In the genomic region with DNA sequence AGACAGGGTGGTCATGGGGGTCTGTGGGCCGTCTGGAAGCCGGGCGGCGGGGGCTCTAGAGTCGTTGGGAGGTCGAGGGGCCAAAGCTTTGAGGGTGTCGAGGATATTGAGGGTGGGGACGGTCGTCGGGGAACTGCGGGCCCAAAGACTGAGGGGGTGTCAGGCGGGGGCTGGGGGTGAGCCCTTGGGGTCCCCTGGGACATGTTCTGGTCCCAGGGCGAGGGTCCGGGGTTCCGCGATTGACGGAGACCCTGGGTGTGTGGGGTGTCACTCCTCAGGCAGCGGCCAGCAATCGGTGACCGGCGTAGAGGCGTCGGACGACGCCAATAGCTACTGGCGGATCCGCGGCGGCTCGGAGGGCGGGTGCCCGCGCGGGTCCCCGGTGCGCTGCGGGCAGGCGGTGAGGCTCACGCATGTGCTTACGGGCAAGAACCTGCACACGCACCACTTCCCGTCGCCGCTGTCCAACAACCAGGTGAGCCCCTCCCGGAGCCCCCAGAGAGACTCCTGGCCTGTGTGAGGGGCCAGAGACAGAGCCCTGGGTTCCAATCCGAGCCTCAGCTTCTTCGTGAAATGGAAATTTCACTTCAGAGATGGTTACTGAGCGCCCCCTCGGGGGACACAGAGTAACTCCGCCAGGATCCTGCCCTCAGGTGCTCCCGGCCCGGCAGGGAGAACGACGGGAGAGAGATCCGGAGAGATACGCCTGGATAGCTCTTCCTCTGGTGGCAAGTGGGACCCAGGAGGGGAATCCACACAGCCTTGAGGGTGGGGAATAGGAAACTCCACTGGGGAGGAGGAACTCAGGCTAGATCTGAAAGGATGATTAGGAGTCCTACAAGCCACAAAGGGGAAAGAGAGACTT, we compare ENCODE assay signal across 8 cellular contexts. TPM values are rescaled to one million over a fixed set of nuclear protein-coding genes. Genes with fewer than 3 reads are reported as not detected.
A peak's percentile ranks its signal among the peaks of the same experiment; 100 is the strongest.
DNase-seq lines count a peak whose midpoint lies in the region; ATAC-seq and TF ChIP-seq lines count a peak whose summit lies in the region.

No MANE protein-coding gene starts in this region.

- H3K4me3 ChIP-seq in HUES64 (ENCODE audit: low read length), result peak overlapping the region; percentile 64
- peak overlapping the region; percentile 51 to 91 (median 80) for H3K4me3 ChIP-seq in heart right ventricle
- H3K4me3 ChIP-seq in prostate gland, result peak overlapping the region; percentile 60 to 70

- DNase-seq in Daoy (ENCODE audit: low read depth) (peak; percentile 65), RWPE1 (ENCODE audit: low spot score) (no peak), heart right ventricle (peak in 1 of 2 donors; percentile 30), prostate gland (ENCODE audit: low spot score) (no peak), GF-D8 (lab: John Stamatoyannopoulos, UW) (no peak), NCI-H187 treated with DMSO at 0.1 percent for 48 hours (lab: John Stamatoyannopoulos, UW) (no peak)
- peak; percentile 72 for DNase-seq in activated naive CD4-positive, alpha-beta T cell treated with anti-CD3 and anti-CD28 coated beads, Interleukin-2, amount 50 U/mL, for 16 hours

- H3K27me3 ChIP-seq in HUES64 (ENCODE audit: insufficient read depth, low read length), result peaks cover 6% of the 10 kb centered on the region; the same call in 1 of the 2 replicates
- no peaks in the 10 kb centered on the region for H3K27me3 ChIP-seq in heart right ventricle
- no peaks in the 10 kb centered on the region for H3K27me3 ChIP-seq in prostate gland (replicated peaks; ENCODE audit: insufficient read depth)

- no peak for TF ChIP-seq POLR2A in prostate gland (IDR thresholded peaks at IDR 0.05)

- WGBS in HUES64, result 4% methylated on average over 56 of the region's 56 CpGs
- 2% methylated on average over 56 of the region's 56 CpGs for WGBS in heart right ventricle, 2 donors
- 2% methylated on average over 53 of the region's 56 CpGs for WGBS in prostate gland

- POLR2A ChIA-PET in RWPE1 (lab: Yijun Ruan, JAX; ENCODE audit: low non-redundant PET), result interaction anchor here (1.2 to 1.6 kb wide), 2 partner anchors 12 to 14 kb away, joined by 4 to 5 read pairs; no protein-coding TSS in a partner anchor

- CTCF ChIA-PET in RWPE1 (lab: Yijun Ruan, JAX), result interaction anchor here (1.2 to 1.5 kb wide), 2 partner anchors 13 to 18 kb away, joined by 4 to 5 read pairs; no protein-coding TSS in a partner anchor

- ATAC-seq in heart right ventricle, result peak in 1 of 8 donors; percentile 4

- intact Hi-C loops in heart right ventricle (cut with DNase I) (loop anchor here in 1 of 10 donors (1.0 kb wide), 1 partner anchor 13 kb away; a partner anchor contains a TSS), prostate gland (cut with DNase I) (no loop called here)

- TF ChIP-seq CTCF in RWPE1 (conservative IDR thresholded peaks at IDR 0.05; ENCODE audit: low read depth), result peak; percentile 70
- peak in 8 of 9 donors; percentile 6 to 61 (median 51) for TF ChIP-seq CTCF in heart right ventricle (IDR thresholded peaks at IDR 0.05)
- peak in 2 of 4 experiments; percentile 18 to 52 for TF ChIP-seq CTCF in prostate gland (IDR thresholded peaks at IDR 0.05)

- peaks cover 15% of the 10 kb centered on the region; the same call in 1 of the 2 replicates for H3K36me3 ChIP-seq in HUES64 (ENCODE audit: insufficient read depth, low read length)
- peaks cover 0 to 23% (median 0%) of the 10 kb centered on the region in 9 donors for H3K36me3 ChIP-seq in heart right ventricle
- H3K36me3 ChIP-seq in prostate gland, result no peaks in the 10 kb centered on the region

- H3K9me3 ChIP-seq in HUES64 (ENCODE audit: insufficient read depth, low read depth, low read length), result no peaks in the 10 kb centered on the region
- no peaks in the 10 kb centered on the region for H3K9me3 ChIP-seq in heart right ventricle
- H3K9me3 ChIP-seq in prostate gland, result no peaks in the 10 kb centered on the region

- no peaks in the 10 kb centered on the region for H3K4me1 ChIP-seq in HUES64 (ENCODE audit: insufficient read depth, low read length)
- peaks cover 0 to 34% (median 29%) of the 10 kb centered on the region in 9 donors for H3K4me1 ChIP-seq in heart right ventricle
- H3K4me1 ChIP-seq in prostate gland (replicated peaks), result no peaks in the 10 kb centered on the region

- H3K9ac ChIP-seq in HUES64 (ENCODE audit: low read depth, low read length), result peak overlapping the region; percentile 86

- no peak overlapping the region for H3K27ac ChIP-seq in HUES64 (ENCODE audit: low read depth, low read length)
- H3K27ac ChIP-seq in RWPE1, result peak overlapping the region; percentile 69
- peak overlapping the region in 9 of 10 donors; percentile 54 to 82 (median 64) for H3K27ac ChIP-seq in heart right ventricle
- no peak overlapping the region for H3K27ac ChIP-seq in prostate gland

RNA-seq across cellular contexts. Expression of a gene that starts 0.7 kb away (rescaled TPM):
- 53.8 and 79.6 TPM in 2 replicates for total RNA-seq in Daoy (2014; rRNA removed; shearing (Covaris generic))
- polyA plus RNA-seq in HUES64 (2013, experiment 1 of 2), result 31.3 TPM
- 27.8 TPM for polyA plus RNA-seq in HUES64 (2013, experiment 2 of 2)
- total RNA-seq in heart right ventricle (10 to 100 TPM; 10.8 to 41.0 (median 18.2) TPM), prostate gland (10 to 100 TPM; 30.5 to 87.2 TPM)
- 100 to 1,000 TPM in 1 of 2 donors, 10 to 100 TPM in 1; 17.6 to 325 TPM for polyA plus RNA-seq in heart right ventricle

RNA-seq across cellular contexts. Expression of a gene that starts 10.3 kb away (rescaled TPM):
- 0.29 and 7.1 TPM in 2 replicates for total RNA-seq in Daoy (2014; rRNA removed; shearing (Covaris generic))
- polyA plus RNA-seq in HUES64 (2013, experiment 1 of 2), result 0.15 TPM
- not detected for polyA plus RNA-seq in HUES64 (2013, experiment 2 of 2)
- total RNA-seq in heart right ventricle (under 1 TPM in 6 of 10 donors, not detected in 4; 0.11 to 0.35 (median 0.28) TPM), prostate gland (1 to 10 TPM in 1 of 2 donors, under 1 TPM in 1; 0.27 to 3.1 TPM)
- polyA plus RNA-seq in heart right ventricle, result 1 to 10 TPM in 1 of 2 donors, under 1 TPM in 1; 0.19 to 1.2 TPM

RNA-seq across cellular contexts. Expression of a gene that starts 13.0 kb away (rescaled TPM):
- 50.1 and 98.6 TPM in 2 replicates for total RNA-seq in Daoy (2014; rRNA removed; shearing (Covaris generic))
- polyA plus RNA-seq in HUES64 (2013, experiment 1 of 2), result 18.9 TPM
- 16.9 TPM for polyA plus RNA-seq in HUES64 (2013, experiment 2 of 2)
- total RNA-seq in heart right ventricle (1 to 10 TPM; 2.3 to 6.1 (median 4.0) TPM), prostate gland (10 to 100 TPM; 44.9 to 74.1 TPM)
- polyA plus RNA-seq in heart right ventricle, result 10 to 100 TPM; 12.7 to 26.4 TPM

RNA-seq across cellular contexts. Expression of a gene that starts 23.0 kb away (rescaled TPM):
- total RNA-seq in Daoy (2014; rRNA removed; shearing (Covaris generic)), result 21.2 and 23.8 TPM in 2 replicates
- polyA plus RNA-seq in HUES64 (2013, experiment 1 of 2), result 32.8 TPM
- polyA plus RNA-seq in HUES64 (2013, experiment 2 of 2), result 31.8 TPM
- total RNA-seq in heart right ventricle (10 to 100 TPM; 20.4 to 31.0 (median 25.8) TPM), prostate gland (10 to 100 TPM; 45.4 to 63.2 TPM)
- polyA plus RNA-seq in heart right ventricle, result 10 to 100 TPM; 18.4 to 31.9 TPM

Comparison
In these comparisons a context has a peak if more than half of its experiments do, and no peak if none do; other contexts are left out.
1. DNase-seq: peak in Daoy (single experiment) and activated naive CD4-positive, alpha-beta T cell treated with anti-CD3 and anti-CD28 coated beads, Interleukin-2, amount 50 U/mL, for 16 hours (single experiment); none in RWPE1 (single experiment), prostate gland (single experiment), GF-D8 (single experiment) and NCI-H187 treated with DMSO at 0.1 percent for 48 hours (single experiment).
2. H3K27ac ChIP-seq: peak in RWPE1 (single experiment) and heart right ventricle (9 of 10); none in HUES64 (single experiment) and prostate gland (0 of 2).
3. Peak in every context shown above with its lines, with median percentiles within 50 percentile points of each other: H3K4me3 ChIP-seq.